12 cellular contexts compared by ENCODE assay signal in the genomic region with DNA sequence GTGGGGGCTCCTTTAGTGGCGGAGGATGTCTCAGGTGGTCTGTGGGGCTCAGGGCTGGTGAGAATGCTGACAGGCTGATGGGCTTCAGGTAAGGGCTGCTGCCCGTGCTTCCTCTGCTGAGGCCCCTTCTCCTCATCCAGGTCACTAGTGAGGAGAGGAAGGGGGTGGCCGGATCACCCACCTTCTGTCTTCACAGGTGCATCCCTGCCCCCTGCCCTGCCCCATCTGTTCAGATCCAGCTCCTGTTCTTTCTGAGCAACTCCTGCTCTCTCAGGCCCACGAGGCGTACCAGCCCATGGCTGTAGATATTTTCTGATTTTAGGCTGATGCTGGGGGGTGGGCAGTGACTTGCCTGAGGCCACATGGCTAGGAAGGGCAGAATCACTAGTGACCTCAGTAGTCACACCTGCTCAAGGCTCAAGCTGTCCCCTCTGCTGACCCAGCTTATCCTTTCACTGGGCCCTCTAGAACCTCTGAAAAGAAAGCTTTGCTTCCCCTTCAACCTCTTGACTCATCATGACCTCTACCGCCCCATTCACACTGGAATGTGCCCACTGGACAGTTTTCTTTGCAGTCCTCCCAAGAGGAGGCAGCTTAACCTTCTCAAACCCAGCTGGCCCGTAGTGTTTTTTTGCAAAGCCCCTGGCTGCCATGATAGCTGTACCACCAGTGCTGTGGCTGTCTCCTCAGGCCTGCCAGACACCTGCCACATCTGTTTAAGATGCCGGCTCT. TPM values are rescaled to one million over a fixed set of nuclear protein-coding genes. Genes with fewer than 3 reads are reported as not detected.
DNase-seq lines count a peak whose midpoint lies in the region; ATAC-seq and TF ChIP-seq lines count a peak whose summit lies in the region.
"Had no signal": no experiment of that assay in that cellular context is flagged by ENCODE, and none has a peak within 500 bp of the region (broad histone marks: within the 10 kb centered on the region; RNA-seq: fewer than 3 reads in every experiment).

No MANE protein-coding gene starts in this region.

- 70 to 71% methylated on average over 8 of the region's 8 CpGs for WGBS in tibial nerve, 2 donors

- H3K4me1 ChIP-seq in tibial nerve, result peaks cover 0 to 53% (median 27%) of the 10 kb centered on the region in 4 donors

- peaks cover 5% of the 10 kb centered on the region for H3K27me3 Mint-ChIP-seq in activated naive CD4-positive, alpha-beta T cell treated with anti-CD3 and anti-CD28 coated beads, Interleukin-2, amount 10 ng/mL, durations not matched to agents 7 days and 5 days
- no peaks in the 10 kb centered on the region for H3K27me3 Mint-ChIP-seq in T-helper 17 cell
- no peaks in the 10 kb centered on the region for H3K27me3 Mint-ChIP-seq in memory B cell

- CTCF ChIA-PET in activated naive CD4-positive, alpha-beta T cell treated with anti-CD3 and anti-CD28 coated beads, Interleukin-2, amount 10 ng/mL, durations not matched to agents 7 days and 5 days (lab: Charles Lee), result interaction anchor here (0.8 to 6.7 kb wide), 12 partner anchors 15 to 459 kb away, joined by 4 to 48 read pairs (median 6); partner anchors contain the start of genes ADAM15, DCST1, DCST2 and FLAD1

- TF ChIP-seq CTCF in tibial nerve (IDR thresholded peaks at IDR 0.05), result no peak

- H3K27ac ChIP-seq in tibial nerve, result peak overlapping the region; percentile 86 to 99 (median 97)

- peaks cover 48% of the 10 kb centered on the region for H3K36me3 Mint-ChIP-seq in activated naive CD4-positive, alpha-beta T cell treated with anti-CD3 and anti-CD28 coated beads, Interleukin-2, amount 10 ng/mL, durations not matched to agents 7 days and 5 days
- H3K36me3 Mint-ChIP-seq in T-helper 17 cell (ENCODE audit: low read depth) (peaks cover 2% of the 10 kb centered on the region), memory B cell (no peaks in the 10 kb centered on the region)

- no peak for ATAC-seq in T-helper 17 cell
- ATAC-seq in memory B cell (ENCODE audit: low read depth), result no peak

- no peak for DNase-seq in activated naive CD4-positive, alpha-beta T cell treated with anti-CD3 and anti-CD28 coated beads, Interleukin-2, amount 10 ng/mL, durations not matched to agents 7 days and 5 days
- no peak for DNase-seq in activated naive CD4-positive, alpha-beta T cell treated with anti-CD3 and anti-CD28 coated beads, Interleukin-2, amount 50 U/mL, for 16 hours
- DNase-seq in T-helper 17 cell (no peak), memory B cell (ENCODE audit: low spot score in 2 of 2) (no peak), tibial nerve (ENCODE audit: low spot score in 2 of 2) (no peak), cortex of kidney (lab: John Stamatoyannopoulos, UW) (no peak), NCI-H146 (lab: John Stamatoyannopoulos, UW) (no peak), kidney glomerular epithelial cell (lab: John Stamatoyannopoulos, UW) (no peak)
- DNase-seq: endodermal cell, left lung, T1000 had no signal

- H3K4me3 Mint-ChIP-seq in activated naive CD4-positive, alpha-beta T cell treated with anti-CD3 and anti-CD28 coated beads, Interleukin-2, amount 10 ng/mL, durations not matched to agents 7 days and 5 days, result no peak overlapping the region
- H3K4me3 Mint-ChIP-seq in T-helper 17 cell (no peak overlapping the region), memory B cell (no peak overlapping the region)

- H3K9me3 Mint-ChIP-seq in activated naive CD4-positive, alpha-beta T cell treated with anti-CD3 and anti-CD28 coated beads, Interleukin-2, amount 10 ng/mL, durations not matched to agents 7 days and 5 days, result no peaks in the 10 kb centered on the region
- no peaks in the 10 kb centered on the region for H3K9me3 Mint-ChIP-seq in memory B cell
- H3K9me3 Mint-ChIP-seq: endodermal cell had no signal

- peaks cover 57% of the 10 kb centered on the region for H3K4me1 Mint-ChIP-seq in activated naive CD4-positive, alpha-beta T cell treated with anti-CD3 and anti-CD28 coated beads, Interleukin-2, amount 10 ng/mL, durations not matched to agents 7 days and 5 days
- H3K4me1 Mint-ChIP-seq in T-helper 17 cell, result peaks cover 48% of the 10 kb centered on the region
- H3K4me1 Mint-ChIP-seq in memory B cell, result peaks cover 36% of the 10 kb centered on the region
- H3K4me1 Mint-ChIP-seq: endodermal cell had no signal

- no peaks in the 10 kb centered on the region for H3K9me3 ChIP-seq in T-helper 17 cell (ENCODE audit: control insufficient read depth, low read length, poor library complexity, severe bottlenecking)
- H3K9me3 ChIP-seq in tibial nerve, result no peaks in the 10 kb centered on the region
- H3K9me3 ChIP-seq: heart left ventricle, left lung had no signal

- TF ChIP-seq EP300 in tibial nerve (IDR thresholded peaks at IDR 0.05), result no peak

- H3K27ac Mint-ChIP-seq in activated naive CD4-positive, alpha-beta T cell treated with anti-CD3 and anti-CD28 coated beads, Interleukin-2, amount 10 ng/mL, durations not matched to agents 7 days and 5 days, result peak overlapping the region; percentile 35
- H3K27ac Mint-ChIP-seq in T-helper 17 cell, result peak overlapping the region; percentile 88
- H3K27ac Mint-ChIP-seq in memory B cell, result peak overlapping the region; percentile 45
- H3K27ac Mint-ChIP-seq: endodermal cell had no signal

- no peak overlapping the region for H3K4me3 ChIP-seq in tibial nerve
- H3K4me3 ChIP-seq: left lung had no signal

- peaks cover 0 to 31% (median 0%) of the 10 kb centered on the region in 3 donors for H3K36me3 ChIP-seq in tibial nerve

- TF ChIP-seq POLR2A in tibial nerve (IDR thresholded peaks at IDR 0.05), result no peak

- no peaks in the 10 kb centered on the region for H3K27me3 ChIP-seq in tibial nerve
- H3K27me3 ChIP-seq: heart left ventricle, left lung had no signal

RNA-seq across cellular contexts. Expression of gene DCST2, which starts 14.8 kb away (rescaled TPM):
- total RNA-seq in T-helper 17 cell (1 to 10 TPM in 1 of 2 donors, under 1 TPM in 1; 0.94 to 1.3 TPM), tibial nerve (1 to 10 TPM in 3 of 4 donors, under 1 TPM in 1; 0.90 to 4.2 (median 1.7) TPM)

RNA-seq across cellular contexts. Expression of gene DCST1, which starts 14.8 kb away (rescaled TPM):
- total RNA-seq in T-helper 17 cell, result under 1 TPM; 0.23 to 0.57 TPM
- 1 to 10 TPM in 1 of 4 donors, under 1 TPM in 2, not detected in 1; 0.21 to 3.5 (median 0.90) TPM for total RNA-seq in tibial nerve
- total RNA-seq: endodermal cell, heart left ventricle, left lung had no signal

RNA-seq across cellular contexts. Expression of gene ZBTB7B, which starts 16.2 kb away (rescaled TPM):
- total RNA-seq in T-helper 17 cell (10 to 100 TPM; 63.8 to 73.6 TPM), tibial nerve (10 to 100 TPM; 44.6 to 53.4 (median 49.5) TPM)

RNA-seq across cellular contexts. Expression of gene LENEP, which starts 25.4 kb away (rescaled TPM):
- total RNA-seq in T-helper 17 cell (not detected), tibial nerve (1 to 10 TPM in 1 of 4 donors, not detected in 3; 1.5 TPM)
- total RNA-seq: heart left ventricle had no signal

RNA-seq across cellular contexts. Expression of gene ADAM15, which starts 32.3 kb away (rescaled TPM):
- total RNA-seq in T-helper 17 cell, result 10 to 100 TPM; 30.3 to 33.8 TPM
- total RNA-seq in tibial nerve, result 100 to 1,000 TPM; 111 to 202 (median 168) TPM

Comparison
In these comparisons a context has a peak if more than half of its experiments do, and no peak if none do; other contexts are left out.
1. H3K27ac Mint-ChIP-seq: peak in every context shown above with its lines; median percentile 88 in T-helper 17 cell; 45 in memory B cell; 35 in activated naive CD4-positive, alpha-beta T cell treated with anti-CD3 and anti-CD28 coated beads, Interleukin-2, amount 10 ng/mL, durations not matched to agents 7 days and 5 days.